In genomic region chr1:179840107-179840506, GRCh38 we compare ENCODE assay signal across 14 cellular contexts. TPM values are rescaled to one million over a fixed set of nuclear protein-coding genes. Genes with fewer than 3 reads are reported as not detected.
A peak's percentile ranks its signal among the peaks of the same experiment; 100 is the strongest.
DNase-seq lines count a peak whose midpoint lies in the region; ATAC-seq and TF ChIP-seq lines count a peak whose summit lies in the region.
"Had no signal": no experiment of that assay in that cellular context is flagged by ENCODE, and none has a peak within 500 bp of the region (broad histone marks: within the 10 kb centered on the region; RNA-seq: fewer than 3 reads in every experiment).

No MANE protein-coding gene starts in this region.

- H2AFZ ChIP-seq in Loucy (ENCODE audit: low read length) = peak overlapping the region; percentile 80
- H2AFZ ChIP-seq: GM23248 had no signal

- no peak for TF ChIP-seq CTCF in Loucy (conservative IDR thresholded peaks at IDR 0.05; ENCODE audit: low read length)

- H3K4me1 ChIP-seq in Loucy (ENCODE audit: insufficient read depth, low read length, poor library complexity, severe bottlenecking) = peaks cover 31% of the 10 kb centered on the region
- H3K4me1 ChIP-seq: BE2C had no signal

- ATAC-seq in GM19035 (IDR thresholded peaks at IDR 0.05; ENCODE audit: unreplicated experiment) (no peak), HG03565 (IDR thresholded peaks at IDR 0.05; ENCODE audit: unreplicated experiment) (no peak)
- ATAC-seq in stimulated activated effector memory CD8-positive, alpha-beta T cell treated with anti-CD3 and anti-CD28 coated beads, Interleukin-12 subunit alpha, Interleukin-12 subunit beta, amount 100 ng/mL, for 72 hours = no peak
- ATAC-seq: HCT116 had no signal

- H3K4me3 Mint-ChIP-seq in stimulated activated effector memory CD8-positive, alpha-beta T cell treated with anti-CD3 and anti-CD28 coated beads, Interleukin-12 subunit alpha, Interleukin-12 subunit beta, amount 100 ng/mL, for 72 hours = no peak overlapping the region
- H3K4me3 Mint-ChIP-seq: CD4-positive, alpha-beta memory T cell had no signal

- DNase-seq in dermis microvascular lymphatic vessel endothelial cell (ENCODE audit: low read depth in 2 of 2) (peak; percentile 6 to 45), medulla oblongata (ENCODE audit: extremely low spot score) (peak; percentile 21), NCI-H524 (lab: John Stamatoyannopoulos, UW) (no peak)
- DNase-seq in stimulated activated effector memory CD8-positive, alpha-beta T cell treated with anti-CD3 and anti-CD28 coated beads, Interleukin-12 subunit alpha, Interleukin-12 subunit beta, amount 100 ng/mL, for 72 hours (ENCODE audit: low spot score in 2 of 2) = no peak
- DNase-seq: BE2C; CD4-positive, alpha-beta memory T cell; DMS79; EL; GM23248; IMR-90 had no signal

- H3K27ac Mint-ChIP-seq in stimulated activated effector memory CD8-positive, alpha-beta T cell treated with anti-CD3 and anti-CD28 coated beads, Interleukin-12 subunit alpha, Interleukin-12 subunit beta, amount 100 ng/mL, for 72 hours = no peak overlapping the region
- H3K27ac Mint-ChIP-seq: CD4-positive, alpha-beta memory T cell had no signal

- peak overlapping the region; percentile 46 for H3K9ac ChIP-seq in Loucy (ENCODE audit: low read depth, low read length, poor library complexity, severe bottlenecking)
- H3K9ac ChIP-seq: GM23248 had no signal

- no peaks in the 10 kb centered on the region for H3K9me3 Mint-ChIP-seq in stimulated activated effector memory CD8-positive, alpha-beta T cell treated with anti-CD3 and anti-CD28 coated beads, Interleukin-12 subunit alpha, Interleukin-12 subunit beta, amount 100 ng/mL, for 72 hours
- H3K9me3 Mint-ChIP-seq: CD4-positive, alpha-beta memory T cell had no signal

- H3K36me3 ChIP-seq in Loucy (ENCODE audit: insufficient read depth, low read length) = 0 out of 2 replicates have a peak, but pooled peaks cover 1% of the 10 kb centered on the region

- H3K4me2 ChIP-seq in Loucy (ENCODE audit: low read depth, low read length, poor library complexity, severe bottlenecking) = peak overlapping the region; percentile 87

- H4K20me1 ChIP-seq in Loucy (ENCODE audit: insufficient read depth, low read length, poor library complexity, severe bottlenecking) = no peaks in the 10 kb centered on the region

- H3K79me2 ChIP-seq in Loucy (ENCODE audit: insufficient read depth, low read length) = no peaks in the 10 kb centered on the region

- H3K4me1 Mint-ChIP-seq in stimulated activated effector memory CD8-positive, alpha-beta T cell treated with anti-CD3 and anti-CD28 coated beads, Interleukin-12 subunit alpha, Interleukin-12 subunit beta, amount 100 ng/mL, for 72 hours = no peaks in the 10 kb centered on the region

- H3K4me3 ChIP-seq in Loucy (ENCODE audit: low read length, poor library complexity, severe bottlenecking) = peak overlapping the region; percentile 39
- H3K4me3 ChIP-seq: GM23248 had no signal

- H3K36me3 Mint-ChIP-seq in stimulated activated effector memory CD8-positive, alpha-beta T cell treated with anti-CD3 and anti-CD28 coated beads, Interleukin-12 subunit alpha, Interleukin-12 subunit beta, amount 100 ng/mL, for 72 hours = peaks cover 26% of the 10 kb centered on the region

- no peaks in the 10 kb centered on the region for H3K9me2 ChIP-seq in Loucy (replicated peaks; ENCODE audit: low read depth, low read length)

- H3K27me3 ChIP-seq in Loucy (ENCODE audit: insufficient read depth, low read length, poor library complexity, severe bottlenecking) = no peaks in the 10 kb centered on the region
- H3K27me3 ChIP-seq: BE2C had no signal

- 0 out of 2 replicates have a peak, but pooled peaks cover 4% of the 10 kb centered on the region for H3F3A ChIP-seq in Loucy (ENCODE audit: low read depth)

- no peaks in the 10 kb centered on the region for H3K9me3 ChIP-seq in Loucy (ENCODE audit: insufficient read depth, low read depth, low read length)
- H3K9me3 ChIP-seq: BE2C had no signal

RNA-seq across cellular contexts. Expression of gene TOR1AIP2, which starts 37.5 kb away (rescaled TPM):
- total RNA-seq in dermis microvascular lymphatic vessel endothelial cell = 59.4 and 75.0 TPM in 2 replicates

RNA-seq across cellular contexts. Expression of gene TOR1AIP1, which starts 42.0 kb away (rescaled TPM):
- total RNA-seq in dermis microvascular lymphatic vessel endothelial cell = 16.4 and 25.8 TPM in 2 replicates

Comparison
In these comparisons a context has a peak if more than half of its experiments do, and no peak if none do; other contexts are left out.
1. DNase-seq: peak in dermis microvascular lymphatic vessel endothelial cell (2 of 2) and medulla oblongata (single experiment); none in NCI-H524 (0 of 2) and stimulated activated effector memory CD8-positive, alpha-beta T cell treated with anti-CD3 and anti-CD28 coated beads, Interleukin-12 subunit alpha, Interleukin-12 subunit beta, amount 100 ng/mL, for 72 hours (0 of 2).